ENCODE assay signal across 8 cellular contexts in the genomic region with DNA sequence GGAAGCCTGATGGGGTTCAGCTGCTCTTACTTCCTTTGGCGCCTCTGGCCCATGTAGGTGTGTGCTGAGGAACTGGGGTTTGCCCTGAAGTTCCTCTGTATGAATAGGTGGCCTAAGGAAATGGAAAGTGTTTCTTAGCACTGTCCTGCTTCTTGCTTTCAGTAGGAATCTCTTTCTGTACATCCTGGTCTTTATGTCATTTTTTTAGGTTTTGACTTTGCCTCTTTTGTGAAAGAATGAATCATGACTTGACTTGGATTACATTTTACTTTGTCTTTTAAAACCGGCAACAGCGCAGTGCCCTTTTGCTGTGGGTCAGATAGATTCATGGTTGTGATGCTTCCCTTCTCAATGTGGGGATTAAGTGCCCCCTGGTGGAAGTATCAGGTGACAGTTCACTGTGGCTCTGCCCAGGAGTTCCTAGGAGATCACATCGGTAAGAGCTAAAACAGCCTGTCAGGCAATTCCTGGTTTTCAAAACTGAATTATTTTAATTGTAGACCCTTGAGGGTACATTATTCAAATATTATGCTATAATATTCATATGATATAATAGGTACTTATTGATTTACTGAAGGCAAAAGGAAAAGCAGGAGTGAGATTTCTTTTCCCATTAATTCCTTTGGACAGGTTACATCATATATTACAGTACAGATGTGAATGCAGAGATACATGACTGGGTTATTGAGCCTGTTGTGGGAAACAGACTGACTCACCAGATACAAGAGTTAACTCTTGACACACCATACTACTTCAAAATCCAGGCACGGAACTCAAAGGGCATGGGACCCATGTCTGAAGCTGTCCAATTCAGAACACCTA.
A peak's percentile ranks its signal among the peaks of the same experiment; 100 is the strongest.
DNase-seq lines count a peak whose midpoint lies in the region; ATAC-seq, FAIRE-seq and TF ChIP-seq lines count a peak whose summit lies in the region.

No MANE protein-coding gene starts in this region.

- no peaks in the 10 kb centered on the region for H3K4me1 Mint-ChIP-seq in activated T-helper 17 cell treated with anti-CD3 and anti-CD28 coated beads, Interleukin-2, amount 50 U/mL, for 72 hours

- peak; percentile 40 for FAIRE-seq in frontal cortex (lab: Jason Lieb, UNC)

- H3K4me3 Mint-ChIP-seq in activated T-helper 17 cell treated with anti-CD3 and anti-CD28 coated beads, Interleukin-2, amount 50 U/mL, for 72 hours = no peak overlapping the region

- H3K9ac ChIP-seq in OCI-LY1 (ENCODE audit: low read length) = no peak overlapping the region

- no peaks in the 10 kb centered on the region for H3K27me3 Mint-ChIP-seq in activated T-helper 17 cell treated with anti-CD3 and anti-CD28 coated beads, Interleukin-2, amount 50 U/mL, for 72 hours

- H3K36me3 ChIP-seq in OCI-LY1 (ENCODE audit: insufficient read depth, low read length) = no peaks in the 10 kb centered on the region
- H3K36me3 ChIP-seq in aorta (ENCODE audit: control insufficient read depth in 1 of 2, insufficient read depth in 2 of 2, low read length in 1 of 2) = peaks cover 0 to 5% of the 10 kb centered on the region in 2 donors

- H3K9me3 Mint-ChIP-seq in activated T-helper 17 cell treated with anti-CD3 and anti-CD28 coated beads, Interleukin-2, amount 50 U/mL, for 72 hours = no peaks in the 10 kb centered on the region

- H3K9me3 ChIP-seq in OCI-LY1 (ENCODE audit: low read length) (no peaks in the 10 kb centered on the region), aorta (ENCODE audit: control insufficient read depth, low read length) (no peaks in the 10 kb centered on the region)

- H3K4me3 ChIP-seq in OCI-LY1 (ENCODE audit: low read depth, low read length, poor library complexity, severe bottlenecking) (no peak overlapping the region), aorta (ENCODE audit: low read length in 2 of 2) (no peak overlapping the region)

- H3K27me3 ChIP-seq in OCI-LY1 (ENCODE audit: insufficient read depth, low read length) = no peaks in the 10 kb centered on the region
- no peaks in the 10 kb centered on the region for H3K27me3 ChIP-seq in aorta (ENCODE audit: control insufficient read depth in 1 of 2, insufficient read depth in 2 of 2, low read length in 1 of 2)

- intact Hi-C loops in aorta (cut with DNase I) = loop anchor here (2.0 to 10.0 kb wide), 4 partner anchors 33 to 549 kb away; partner anchors contain the start of gene ADPGK (in 2 of the 2)

- WGBS in aorta, 2 donors = 31 to 36% methylated on average over 5 of the region's 5 CpGs

- DNase-seq in Daoy (ENCODE audit: low read depth) = peak; percentile 41
- peak; percentile 52 for DNase-seq in HT1080 (ENCODE audit: low read depth)
- peak; percentile 28 to 50 for DNase-seq in frontal cortex (ENCODE audit: low spot score in 2 of 2)
- DNase-seq in omental fat pad (ENCODE audit: low spot score) = peak; percentile 28
- DNase-seq in aorta = no peak

- H3K27ac ChIP-seq in OCI-LY1 (ENCODE audit: low read depth, low read length, poor library complexity, severe bottlenecking) (no peak overlapping the region), aorta (ENCODE audit: low read depth in 1 of 2, low read length in 2 of 2) (no peak overlapping the region)

- H3K4me1 ChIP-seq in OCI-LY1 (ENCODE audit: insufficient read depth, low read length, severe bottlenecking) (no peaks in the 10 kb centered on the region), aorta (ENCODE audit: control insufficient read depth in 1 of 2, insufficient read depth in 2 of 2, low read length in 2 of 2) (no peaks in the 10 kb centered on the region)

- H3K9me2 ChIP-seq in OCI-LY1 (ENCODE audit: low read depth, low read length) = no peaks in the 10 kb centered on the region

- peak; percentile 89 for ATAC-seq in activated T-helper 17 cell treated with anti-CD3 and anti-CD28 coated beads, Interleukin-2, amount 50 U/mL, for 72 hours (replicated peaks)
- peak; percentile 85 for ATAC-seq in omental fat pad (ENCODE audit: low FRiP score)
- ATAC-seq in aorta (ENCODE audit: low FRiP score) = peak; percentile 83
- ATAC-seq in HG02571 (IDR thresholded peaks at IDR 0.05; ENCODE audit: unreplicated experiment) = no peak

- no peaks in the 10 kb centered on the region for H3K79me2 ChIP-seq in OCI-LY1 (ENCODE audit: insufficient read depth, low read length)

- H3K36me3 Mint-ChIP-seq in activated T-helper 17 cell treated with anti-CD3 and anti-CD28 coated beads, Interleukin-2, amount 50 U/mL, for 72 hours (ENCODE audit: low read depth) = peaks cover 14% of the 10 kb centered on the region

- peak; percentile 70 for TF ChIP-seq CTCF in OCI-LY1 (IDR thresholded peaks at IDR 0.05; ENCODE audit: low read length)
- TF ChIP-seq CTCF in omental fat pad (IDR thresholded peaks at IDR 0.05) = peak in 1 of 3 donors; percentile 57

- no peaks in the 10 kb centered on the region for H4K20me1 ChIP-seq in OCI-LY1 (ENCODE audit: insufficient read depth, low read length)

- H3F3A ChIP-seq in OCI-LY1 (ENCODE audit: insufficient read depth, low read length) = no peaks in the 10 kb centered on the region

- no peak overlapping the region for H2AFZ ChIP-seq in OCI-LY1 (ENCODE audit: low read length)

- H3K4me2 ChIP-seq in OCI-LY1 (ENCODE audit: low read length) = no peak overlapping the region

- H3K27ac Mint-ChIP-seq in activated T-helper 17 cell treated with anti-CD3 and anti-CD28 coated beads, Interleukin-2, amount 50 U/mL, for 72 hours = no peak overlapping the region

Comparison
In these comparisons a context has a peak if more than half of its experiments do, and no peak if none do; other contexts are left out.
1. DNase-seq: peak in Daoy (single experiment), HT1080 (single experiment), frontal cortex (2 of 2) and omental fat pad (single experiment); none in aorta (0 of 2).